ENCODE assay signal across 21 cellular contexts in the genomic region with DNA sequence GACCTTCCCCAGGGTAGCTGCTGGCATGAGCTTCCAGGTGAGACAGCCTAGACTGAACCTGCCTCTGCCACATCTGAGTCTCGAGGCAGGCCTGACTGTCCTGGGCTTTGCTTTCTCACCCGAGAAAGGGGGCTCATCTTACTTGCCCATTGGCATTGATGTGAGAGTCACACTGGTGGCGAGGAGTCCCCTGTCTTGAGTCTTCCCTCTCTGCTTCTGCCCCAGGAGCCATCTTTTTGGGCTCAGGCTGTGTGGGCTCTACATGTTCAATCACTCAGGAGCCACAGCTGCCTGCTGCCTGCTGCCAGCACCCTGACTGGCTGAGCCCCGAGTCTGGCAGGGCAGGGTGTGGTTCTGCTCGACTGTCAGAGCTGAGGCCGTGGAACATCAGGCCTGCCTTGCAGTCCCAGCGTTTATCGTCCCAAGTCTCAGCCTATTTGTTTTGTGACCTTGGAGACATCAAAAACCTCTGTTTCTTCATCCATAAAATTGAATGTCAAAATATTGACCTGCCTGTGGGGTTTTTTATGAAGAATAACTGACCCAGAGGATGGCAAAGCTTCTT.
"Had no signal": no experiment of that assay in that cellular context is flagged by ENCODE, and none has a peak within 500 bp of the region (broad histone marks: within the 10 kb centered on the region; RNA-seq: fewer than 3 reads in every experiment).

No MANE protein-coding gene starts in this region.

- H3K27me3 ChIP-seq: dorsolateral prefrontal cortex, gastrocnemius medialis, tibial artery, uterus had no signal

- H3K4me3 ChIP-seq: dorsolateral prefrontal cortex, gastrocnemius medialis, tibial artery, uterus had no signal

- H3K27ac ChIP-seq: dorsolateral prefrontal cortex, gastrocnemius medialis, tibial artery, uterus, WERI-Rb-1 had no signal

- H3K36me3 ChIP-seq: gastrocnemius medialis, uterus, WERI-Rb-1 had no signal

- FAIRE-seq: colon had no signal

- H3K4me1 ChIP-seq: uterus had no signal

- ATAC-seq: gastrocnemius medialis; left ventricle myocardium superior; naive thymus-derived CD4-positive, alpha-beta T cell had no signal

- DNase-seq: activated CD4-positive, alpha-beta T cell treated with anti-CD3 and anti-CD28 coated beads for 1 hour; activated naive CD4-positive, alpha-beta T cell; activated naive CD8-positive, alpha-beta T cell treated with anti-CD3 and anti-CD28 coated beads for 36 hours; amygdala; caudate nucleus; gastrocnemius medialis; head of caudate nucleus; left ventricle myocardium superior; mesenchymal stem cell; naive thymus-derived CD4-positive, alpha-beta T cell; retina; stimulated activated CD4-positive, alpha-beta T cell treated with anti-CD3 and anti-CD28 coated beads, Interleukin-12 subunit alpha, Interleukin-12 subunit beta, amount 100 ng/mL, for 4 hours; stimulated activated CD4-positive, alpha-beta T cell treated with anti-CD3 and anti-CD28 coated beads, Interleukin-1b, Interleukin-23, amount 100 ng/mL, for 48 hours; stimulated activated CD8-positive, alpha-beta memory T cell treated with anti-CD3 and anti-CD28 coated beads, Interleukin-4, amount 100 ng/mL, for 48 hours; stimulated activated naive CD4-positive, alpha-beta T cell treated with Interleukin-2 at 50 U/mL for 16 hours; T-helper 2 cell; uterus; WERI-Rb-1 had no signal

- H3K9me3 ChIP-seq: gastrocnemius medialis, tibial artery, uterus had no signal
